ENCODE assay signal across 1 cellular context in genomic region chr5:150904479-150905311, GRCh38.
A peak's percentile ranks its signal among the peaks of the same experiment; 100 is the strongest.
TF ChIP-seq lines count a peak whose summit lies in the region.

Gene ZNF300 (minus strand): TSS chr5:150904980. CDS start chr5:150903155, 1,825 bp downstream.

TF ChIP-seq in SK-N-SH, 30 proteins besides CTCF, POLR2A, EP300 and RAD21 (continued from another document):
- TF ChIP-seq EZH2phosphoT487 (IDR thresholded peaks at IDR 0.05; ENCODE audit: borderline replicate concordance, low read depth): no peak
- peak; percentile 49 for TF ChIP-seq JUND (IDR thresholded peaks at IDR 0.05)
- TF ChIP-seq RCOR1 (IDR thresholded peaks at IDR 0.05; ENCODE audit: low read length): no peak
- TF ChIP-seq FOSL2 (IDR thresholded peaks at IDR 0.05; ENCODE audit: borderline replicate concordance, low read depth): no peak
- TF ChIP-seq TCF12 (IDR thresholded peaks at IDR 0.05): no peak
- TF ChIP-seq, protein P1, sequence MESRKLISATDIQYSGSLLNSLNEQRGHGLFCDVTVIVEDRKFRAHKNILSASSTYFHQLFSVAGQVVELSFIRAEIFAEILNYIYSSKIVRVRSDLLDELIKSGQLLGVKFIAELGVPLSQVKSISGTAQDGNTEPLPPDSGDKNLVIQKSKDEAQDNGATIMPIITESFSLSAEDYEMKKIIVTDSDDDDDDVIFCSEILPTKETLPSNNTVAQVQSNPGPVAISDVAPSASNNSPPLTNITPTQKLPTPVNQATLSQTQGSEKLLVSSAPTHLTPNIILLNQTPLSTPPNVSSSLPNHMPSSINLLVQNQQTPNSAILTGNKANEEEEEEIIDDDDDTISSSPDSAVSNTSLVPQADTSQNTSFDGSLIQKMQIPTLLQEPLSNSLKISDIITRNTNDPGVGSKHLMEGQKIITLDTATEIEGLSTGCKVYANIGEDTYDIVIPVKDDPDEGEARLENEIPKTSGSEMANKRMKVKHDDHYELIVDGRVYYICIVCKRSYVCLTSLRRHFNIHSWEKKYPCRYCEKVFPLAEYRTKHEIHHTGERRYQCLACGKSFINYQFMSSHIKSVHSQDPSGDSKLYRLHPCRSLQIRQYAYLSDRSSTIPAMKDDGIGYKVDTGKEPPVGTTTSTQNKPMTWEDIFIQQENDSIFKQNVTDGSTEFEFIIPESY (IDR thresholded peaks at IDR 0.05; ENCODE audit: borderline replicate concordance, low read depth): peak; percentile 71
- no peak for TF ChIP-seq RXRA (IDR thresholded peaks at IDR 0.05; ENCODE audit: borderline replicate concordance, low read depth)
- TF ChIP-seq SIN3A (IDR thresholded peaks at IDR 0.05; ENCODE audit: borderline replicate concordance, low read depth, low read length): peak; percentile 58; the same call in 1 of the 2 replicates
- TF ChIP-seq, protein P2, sequence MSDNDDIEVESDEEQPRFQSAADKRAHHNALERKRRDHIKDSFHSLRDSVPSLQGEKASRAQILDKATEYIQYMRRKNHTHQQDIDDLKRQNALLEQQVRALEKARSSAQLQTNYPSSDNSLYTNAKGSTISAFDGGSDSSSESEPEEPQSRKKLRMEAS (IDR thresholded peaks at IDR 0.05; ENCODE audit: low read depth): peak; percentile 66; the same call in 1 of the 2 replicates
- TF ChIP-seq RFX5 (IDR thresholded peaks at IDR 0.05; ENCODE audit: low read length): no peak
- TF ChIP-seq FOXJ3 (CRISPR knock-in tag; IDR thresholded peaks at IDR 0.05): no peak
- TF ChIP-seq, protein P3, sequence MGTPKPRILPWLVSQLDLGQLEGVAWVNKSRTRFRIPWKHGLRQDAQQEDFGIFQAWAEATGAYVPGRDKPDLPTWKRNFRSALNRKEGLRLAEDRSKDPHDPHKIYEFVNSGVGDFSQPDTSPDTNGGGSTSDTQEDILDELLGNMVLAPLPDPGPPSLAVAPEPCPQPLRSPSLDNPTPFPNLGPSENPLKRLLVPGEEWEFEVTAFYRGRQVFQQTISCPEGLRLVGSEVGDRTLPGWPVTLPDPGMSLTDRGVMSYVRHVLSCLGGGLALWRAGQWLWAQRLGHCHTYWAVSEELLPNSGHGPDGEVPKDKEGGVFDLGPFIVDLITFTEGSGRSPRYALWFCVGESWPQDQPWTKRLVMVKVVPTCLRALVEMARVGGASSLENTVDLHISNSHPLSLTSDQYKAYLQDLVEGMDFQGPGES (IDR thresholded peaks at IDR 0.05; ENCODE audit: low read depth, low read length): no peak
- no peak for TF ChIP-seq REST (IDR thresholded peaks at IDR 0.05; ENCODE audit: low read depth, low read length)
- peak; percentile 100 for TF ChIP-seq YY1 (IDR thresholded peaks at IDR 0.05; ENCODE audit: low read depth)
- no peak for TF ChIP-seq GATA2 (CRISPR knock-in tag; IDR thresholded peaks at IDR 0.05)
- no peak for TF ChIP-seq FOXM1 (IDR thresholded peaks at IDR 0.05; ENCODE audit: low read depth)
- TF ChIP-seq USF1 (IDR thresholded peaks at IDR 0.05; ENCODE audit: borderline replicate concordance, low read depth): no peak
